26 cellular contexts compared by ENCODE assay signal in the genomic region with DNA sequence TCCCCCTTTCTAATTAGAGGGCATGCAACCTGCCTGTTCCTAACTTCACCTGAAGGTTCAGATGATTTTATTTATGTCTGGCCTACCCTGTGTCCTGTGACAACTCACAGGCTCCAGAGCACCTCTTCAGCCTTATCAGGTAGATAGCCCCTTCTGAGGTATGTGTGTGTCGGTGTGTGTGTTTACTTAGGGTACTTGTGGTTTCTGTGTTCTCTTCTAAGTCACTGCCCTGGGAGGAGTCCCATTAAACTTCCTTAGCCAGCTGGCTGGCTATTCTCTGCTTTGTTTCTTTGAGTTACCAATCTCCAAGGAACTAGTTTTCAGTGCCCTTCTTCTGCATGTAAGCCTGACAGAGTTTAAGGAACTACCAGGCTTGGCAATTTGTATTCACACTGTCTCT.
A peak's percentile ranks its signal among the peaks of the same experiment; 100 is the strongest.
DNase-seq lines count a peak whose midpoint lies in the region; ATAC-seq and TF ChIP-seq lines count a peak whose summit lies in the region.
"Had no signal": no experiment of that assay in that cellular context is flagged by ENCODE, and none has a peak within 500 bp of the region (broad histone marks: within the 10 kb centered on the region; RNA-seq: fewer than 3 reads in every experiment).

No MANE protein-coding gene starts in this region.

- WGBS in body of pancreas, 2 donors = 14 to 31% methylated on average over 1 of the region's 1 CpG

- no peak overlapping the region for H3K9ac ChIP-seq in mucosa of rectum (ENCODE audit: low read depth in 1 of 2, low read length in 2 of 2)
- H3K9ac ChIP-seq: parathyroid adenoma, SK-N-SH had no signal

- intact Hi-C loops in left cardiac atrium (cut with DNase I) = no loop called here
- intact Hi-C loops in body of pancreas (cut with DNase I) = no loop called here
- intact Hi-C loops in uterus (cut with DNase I; ENCODE audit: low total_unique reads) = no loop called here

- no peak for ATAC-seq in left cardiac atrium
- ATAC-seq in body of pancreas = no peak
- ATAC-seq: stimulated activated naive CD8-positive, alpha-beta T cell treated with anti-CD3 and anti-CD28 coated beads, Interleukin-15, Interleukin-2, amounts not matched to agents 100 U/mL and 50 U/mL, for 24 hours had no signal

- H3K36me3 ChIP-seq in cardiac muscle cell = no peaks in the 10 kb centered on the region
- H3K36me3 ChIP-seq in body of pancreas (replicated peaks in 1 of 2; ENCODE audit: insufficient read depth in 1 of 2, low read depth in 2 of 2) = no peaks in the 10 kb centered on the region
- H3K36me3 ChIP-seq in mucosa of rectum (ENCODE audit: control insufficient read depth in 2 of 2, insufficient read depth in 2 of 2, low read length in 2 of 2) = no peaks in the 10 kb centered on the region
- H3K36me3 ChIP-seq in uterus = no peaks in the 10 kb centered on the region
- H3K36me3 ChIP-seq: sigmoid colon had no signal

- H3K27ac ChIP-seq in cardiac muscle cell (peak overlapping the region; percentile 82), body of pancreas (peak overlapping the region in 3 of 4 donors; percentile 31 to 47 (median 44)), mucosa of rectum (ENCODE audit: low read depth in 2 of 2, low read length in 2 of 2) (peak overlapping the region; percentile 77 to 84), uterus (no peak overlapping the region)
- H3K27ac ChIP-seq: parathyroid adenoma, sigmoid colon had no signal

- no peak for TF ChIP-seq CTCF in cardiac muscle cell (IDR thresholded peaks at IDR 0.05; ENCODE audit: low read depth, low read length)
- no peak for TF ChIP-seq CTCF in body of pancreas (IDR thresholded peaks at IDR 0.05)
- no peak for TF ChIP-seq CTCF in uterus (IDR thresholded peaks at IDR 0.05)

- H3K9me3 ChIP-seq in cardiac muscle cell (ENCODE audit: low read depth) = no peaks in the 10 kb centered on the region
- H3K9me3 ChIP-seq in body of pancreas = no peaks in the 10 kb centered on the region
- H3K9me3 ChIP-seq in mucosa of rectum (ENCODE audit: control insufficient read depth in 2 of 2, low read length in 2 of 2) = no peaks in the 10 kb centered on the region
- no peaks in the 10 kb centered on the region for H3K9me3 ChIP-seq in uterus
- H3K9me3 ChIP-seq: sigmoid colon, SK-N-SH had no signal

- DNase-seq in cardiac muscle cell (ENCODE audit: low read depth in 1 of 2, low spot score in 1 of 2) (peak in 1 of 2 donors; percentile 24), left cardiac atrium (no peak), body of pancreas (no peak), uterus (no peak), NCI-H446 (lab: John Stamatoyannopoulos, UW) (no peak), cerebellar cortex (ENCODE audit: low spot score) (no peak)
- DNase-seq in activated CD8-positive, alpha-beta memory T cell treated with anti-CD3 and anti-CD28 coated beads, Interleukin-2, amount 50 U/mL, for 48 hours = no peak
- DNase-seq: activated CD4-positive, alpha-beta T cell treated with anti-CD3 and anti-CD28 coated beads, Interleukin-2, amount 10 ng/mL, durations not matched to agents 7 days and 5 days; activated naive CD4-positive, alpha-beta T cell treated with anti-CD3 and anti-CD28 coated beads, Interleukin-2, amount 10 ng/mL, durations not matched to agents 7 days and 5 days; amniotic stem cell; CD8-positive, alpha-beta memory T cell; dermis blood vessel endothelial cell; IMR-90; kidney glomerular epithelial cell; midbrain; NCI-H1105 treated with DMSO at 0.1 percent for 48 hours; NCI-H2081 treated with DMSO at 0.1 percent for 48 hours; NCI-H526; RPMI8226; sigmoid colon; SK-N-SH; stimulated activated CD4-positive, alpha-beta T cell treated with anti-CD3 and anti-CD28 coated beads, Interleukin-15, amount 100 ng/mL, for 24 hours; stimulated activated naive CD8-positive, alpha-beta T cell treated with anti-CD3 and anti-CD28 coated beads, Interleukin-15, Interleukin-2, amounts not matched to agents 100 U/mL and 50 U/mL, for 24 hours; T-helper 2 cell had no signal

- H3K4me1 ChIP-seq in cardiac muscle cell (ENCODE audit: low read depth) = peaks cover 11% of the 10 kb centered on the region
- peaks cover 23% of the 10 kb centered on the region for H3K4me1 ChIP-seq in body of pancreas
- peaks cover 8 to 15% of the 10 kb centered on the region in 2 donors for H3K4me1 ChIP-seq in mucosa of rectum (ENCODE audit: control insufficient read depth in 2 of 2, insufficient read depth in 2 of 2, low read length in 2 of 2)
- H3K4me1 ChIP-seq in uterus = no peaks in the 10 kb centered on the region
- H3K4me1 ChIP-seq: parathyroid adenoma, sigmoid colon had no signal

- TF ChIP-seq POLR2A in body of pancreas (IDR thresholded peaks at IDR 0.05) (no peak), uterus (IDR thresholded peaks at IDR 0.05) (no peak)

- H3K4me3 ChIP-seq in cardiac muscle cell (no peak overlapping the region), body of pancreas (no peak overlapping the region), mucosa of rectum (ENCODE audit: low read length in 2 of 2) (peak overlapping the region in 1 of 2 donors; percentile 62), uterus (no peak overlapping the region)
- H3K4me3 ChIP-seq: sigmoid colon had no signal

- H3K27me3 ChIP-seq in cardiac muscle cell (no peaks in the 10 kb centered on the region), body of pancreas (no peaks in the 10 kb centered on the region), mucosa of rectum (ENCODE audit: control insufficient read depth in 2 of 2, insufficient read depth in 2 of 2, low read length in 2 of 2) (no peaks in the 10 kb centered on the region), uterus (no peaks in the 10 kb centered on the region)
- H3K27me3 ChIP-seq: sigmoid colon had no signal

Comparison
In these comparisons a context has a peak if more than half of its experiments do, and no peak if none do; other contexts are left out.
1. H3K27ac ChIP-seq: peak in cardiac muscle cell (single experiment), body of pancreas (3 of 4) and mucosa of rectum (2 of 2); none in uterus (0 of 2).